21 cellular contexts compared by ENCODE assay signal in the genomic region with DNA sequence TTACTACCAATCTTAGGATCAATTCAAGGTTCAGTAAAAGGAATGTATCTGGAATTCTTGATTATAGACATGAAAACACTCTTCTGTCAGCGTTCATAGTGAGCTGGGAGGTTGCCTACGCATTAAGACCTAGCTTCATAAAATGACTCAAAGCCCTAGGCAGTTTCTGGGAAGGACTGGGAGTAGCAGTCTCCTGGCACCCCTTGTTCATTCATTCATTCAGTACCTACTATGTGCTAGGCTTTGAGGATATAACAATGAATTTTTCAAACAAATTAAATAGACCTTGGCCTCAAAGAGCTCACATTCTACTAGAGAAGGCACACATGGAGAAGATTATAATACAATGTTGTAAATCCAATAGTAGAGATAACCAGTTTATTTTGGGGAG. TPM values are rescaled to one million over a fixed set of nuclear protein-coding genes. Genes with fewer than 3 reads are reported as not detected.
DNase-seq lines count a peak whose midpoint lies in the region; ATAC-seq and TF ChIP-seq lines count a peak whose summit lies in the region.
"Had no signal": no experiment of that assay in that cellular context is flagged by ENCODE, and none has a peak within 500 bp of the region (broad histone marks: within the 10 kb centered on the region; RNA-seq: fewer than 3 reads in every experiment).

No MANE protein-coding gene starts in this region.

- no peak for DNase-seq in activated T-cell treated with anti-CD3 and anti-CD28 coated beads, Interleukin-2, amount 50 U/mL, for 72 hours
- DNase-seq in activated T-cell treated with anti-CD3 and anti-CD28 coated beads, Interleukin-2, amount 50 U/mL, for 24 hours, result no peak
- DNase-seq in SJSA1 (ENCODE audit: low read depth in 1 of 2, low spot score in 2 of 2) (peak; percentile 75 to 83), epithelial cell of esophagus (ENCODE audit: low read depth) (peak; percentile 31), left lung (no peak), NOMO-1 (lab: John Stamatoyannopoulos, UW; ENCODE audit: unreplicated experiment in 2 of 2) (no peak)
- DNase-seq: AML-193; Caco-2; Calu3; CD4-positive, alpha-beta T cell; CD8-positive, alpha-beta T cell; DND-41; EL; GDM1 had no signal

- H3K27me3 ChIP-seq in SJSA1 (replicated peaks) (peaks cover 77% of the 10 kb centered on the region), left lung (no peaks in the 10 kb centered on the region)
- H3K27me3 ChIP-seq: BLaER1 treated with 17β-estradiol and CSF1 and Interleukin-3, amounts not matched to agents 10 nM and 100 nM had no signal

- H3K4me1 ChIP-seq in SJSA1 (replicated peaks), result peaks cover 5% of the 10 kb centered on the region
- H3K4me1 ChIP-seq in left lung, result no peaks in the 10 kb centered on the region
- H3K4me1 ChIP-seq: A549; BLaER1 treated with 17β-estradiol and CSF1 and Interleukin-3, amounts not matched to agents 10 nM and 100 nM; Caco-2 had no signal

- H3K27ac ChIP-seq in SJSA1, result no peak overlapping the region
- no peak overlapping the region for H3K27ac ChIP-seq in left lung
- H3K27ac ChIP-seq: 22Rv1; A549; BLaER1 treated with 17β-estradiol and CSF1 and Interleukin-3, amounts not matched to agents 10 nM and 100 nM; C4-2B had no signal

- no peak for TF ChIP-seq CTCF in epithelial cell of esophagus (IDR thresholded peaks at IDR 0.05; ENCODE audit: insufficient read depth, low read depth, low read length, missing control alignments)
- no peak for TF ChIP-seq CTCF in left lung (IDR thresholded peaks at IDR 0.05)

- H3K9me3 ChIP-seq in SJSA1 (replicated peaks) (no peaks in the 10 kb centered on the region; the same call in 1 of the 2 replicates), left lung (no peaks in the 10 kb centered on the region)
- H3K9me3 ChIP-seq: A549; BLaER1 treated with 17β-estradiol and CSF1 and Interleukin-3, amounts not matched to agents 10 nM and 100 nM; Caco-2 had no signal

- peak overlapping the region; percentile 4 for H3K27ac Mint-ChIP-seq in activated T-cell treated with anti-CD3 and anti-CD28 coated beads, Interleukin-2, amount 50 U/mL, for 72 hours
- H3K27ac Mint-ChIP-seq in activated T-cell treated with anti-CD3 and anti-CD28 coated beads, Interleukin-2, amount 50 U/mL, for 24 hours, result no peak overlapping the region
- H3K27ac Mint-ChIP-seq: B cell; CD4-positive, alpha-beta T cell; CD8-positive, alpha-beta T cell had no signal

- H3K9me3 Mint-ChIP-seq in activated T-cell treated with anti-CD3 and anti-CD28 coated beads, Interleukin-2, amount 50 U/mL, for 72 hours, result no peaks in the 10 kb centered on the region
- no peaks in the 10 kb centered on the region for H3K9me3 Mint-ChIP-seq in activated T-cell treated with anti-CD3 and anti-CD28 coated beads, Interleukin-2, amount 50 U/mL, for 24 hours
- H3K9me3 Mint-ChIP-seq: CD4-positive, alpha-beta T cell; CD8-positive, alpha-beta T cell had no signal

- ATAC-seq in activated T-cell treated with anti-CD3 and anti-CD28 coated beads, Interleukin-2, amount 50 U/mL, for 72 hours (replicated peaks in 1 of 2), result peak in 1 of 2 donors; percentile 8
- ATAC-seq in left lung (peak; percentile 12), GM21367 (IDR thresholded peaks at IDR 0.05; ENCODE audit: unreplicated experiment) (no peak)
- ATAC-seq: CD8-positive, alpha-beta T cell; GM12878 had no signal

- H3K27me3 Mint-ChIP-seq in activated T-cell treated with anti-CD3 and anti-CD28 coated beads, Interleukin-2, amount 50 U/mL, for 72 hours (ENCODE audit: low read depth), result no peaks in the 10 kb centered on the region
- no peaks in the 10 kb centered on the region for H3K27me3 Mint-ChIP-seq in activated T-cell treated with anti-CD3 and anti-CD28 coated beads, Interleukin-2, amount 50 U/mL, for 24 hours
- H3K27me3 Mint-ChIP-seq: B cell; CD4-positive, alpha-beta T cell had no signal

- H3K4me3 ChIP-seq in SJSA1 (no peak overlapping the region), epithelial cell of esophagus (ENCODE audit: low read length) (no peak overlapping the region), left lung (no peak overlapping the region)
- H3K4me3 ChIP-seq: A549; BLaER1 treated with 17β-estradiol and CSF1 and Interleukin-3, amounts not matched to agents 10 nM and 100 nM; GM12878 had no signal

- peaks cover 27% of the 10 kb centered on the region for H3K4me1 Mint-ChIP-seq in activated T-cell treated with anti-CD3 and anti-CD28 coated beads, Interleukin-2, amount 50 U/mL, for 72 hours (ENCODE audit: low read depth)
- H3K4me1 Mint-ChIP-seq in activated T-cell treated with anti-CD3 and anti-CD28 coated beads, Interleukin-2, amount 50 U/mL, for 24 hours (ENCODE audit: low read depth), result peaks cover 14% of the 10 kb centered on the region
- H3K4me1 Mint-ChIP-seq: B cell had no signal

- no peak overlapping the region for H3K4me3 Mint-ChIP-seq in activated T-cell treated with anti-CD3 and anti-CD28 coated beads, Interleukin-2, amount 50 U/mL, for 72 hours
- no peak overlapping the region for H3K4me3 Mint-ChIP-seq in activated T-cell treated with anti-CD3 and anti-CD28 coated beads, Interleukin-2, amount 50 U/mL, for 24 hours
- H3K4me3 Mint-ChIP-seq: B cell; CD4-positive, alpha-beta T cell; CD8-positive, alpha-beta T cell had no signal

- H3K36me3 ChIP-seq in SJSA1 (no peaks in the 10 kb centered on the region), left lung (peaks cover 0 to 41% of the 10 kb centered on the region in 2 donors)

- no peaks in the 10 kb centered on the region for H3K36me3 Mint-ChIP-seq in activated T-cell treated with anti-CD3 and anti-CD28 coated beads, Interleukin-2, amount 50 U/mL, for 72 hours (ENCODE audit: insufficient read depth in 2 of 2)
- peaks cover 25% of the 10 kb centered on the region for H3K36me3 Mint-ChIP-seq in activated T-cell treated with anti-CD3 and anti-CD28 coated beads, Interleukin-2, amount 50 U/mL, for 24 hours (ENCODE audit: low read depth)
- H3K36me3 Mint-ChIP-seq: CD8-positive, alpha-beta T cell had no signal

- intact Hi-C loops in left lung (cut with DNase I), result no loop called here

RNA-seq across cellular contexts. Expression of gene MDM2, which starts 46.1 kb away (rescaled TPM):
- total RNA-seq in activated T-cell treated with anti-CD3 and anti-CD28 coated beads, Interleukin-2, amount 50 U/mL, for 72 hours, result 100 to 1,000 TPM; 191 to 225 TPM
- 2,133 and 2,408 TPM in 2 replicates for total RNA-seq in SJSA1 (2014; rRNA removed; shearing (Covaris generic))
- 100 to 1,000 TPM; 136 to 174 TPM for total RNA-seq in left lung

Comparison
In these comparisons a context has a peak if more than half of its experiments do, and no peak if none do; other contexts are left out.
1. DNase-seq: peak in SJSA1 (2 of 2) and epithelial cell of esophagus (single experiment); none in activated T-cell treated with anti-CD3 and anti-CD28 coated beads, Interleukin-2, amount 50 U/mL, for 72 hours (0 of 2), activated T-cell treated with anti-CD3 and anti-CD28 coated beads, Interleukin-2, amount 50 U/mL, for 24 hours (single experiment), left lung (0 of 2) and NOMO-1 (0 of 2).